In the genomic region with DNA sequence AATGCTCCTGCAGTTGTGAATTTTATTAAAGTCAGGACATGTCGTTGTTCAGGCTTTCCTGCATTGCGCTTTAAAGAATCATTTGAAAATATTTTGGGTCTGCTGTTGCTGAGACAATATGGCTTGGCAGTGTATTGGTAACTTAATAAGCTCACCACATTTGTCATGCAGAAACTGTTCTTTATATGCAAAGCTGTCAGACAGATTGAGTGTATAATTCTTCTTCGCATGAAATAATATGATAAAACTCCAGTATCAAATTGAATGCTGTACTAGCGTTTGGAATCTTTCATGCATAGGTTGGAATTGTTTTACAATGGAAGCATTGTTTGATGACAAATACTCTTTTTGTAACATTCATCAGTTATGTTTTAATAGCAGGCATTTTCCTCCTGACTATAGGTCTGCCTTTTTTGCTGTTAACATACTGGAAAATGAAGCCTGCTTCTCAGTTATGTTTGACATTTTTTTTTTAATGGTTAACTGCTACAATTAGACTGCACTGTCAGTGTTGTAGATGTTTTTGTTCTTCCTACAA, we compare ENCODE assay signal across 13 cellular contexts. TPM values are rescaled to one million over a fixed set of nuclear protein-coding genes. Genes with fewer than 3 reads are reported as not detected.
DNase-seq lines count a peak whose midpoint lies in the region; ATAC-seq and TF ChIP-seq lines count a peak whose summit lies in the region.
"Had no signal": no experiment of that assay in that cellular context is flagged by ENCODE, and none has a peak within 500 bp of the region (broad histone marks: within the 10 kb centered on the region; RNA-seq: fewer than 3 reads in every experiment).

No MANE protein-coding gene starts in this region.

- no peaks in the 10 kb centered on the region for H3K9me3 Mint-ChIP-seq in osteocyte (ENCODE audit: unreplicated experiment)
- peaks cover 4% of the 10 kb centered on the region for H3K9me3 Mint-ChIP-seq in activated CD8-positive, alpha-beta memory T cell treated with anti-CD3 and anti-CD28 coated beads, Interleukin-2, amount 10 ng/mL, durations not matched to agents 7 days and 5 days (ENCODE audit: low read depth)

- TF ChIP-seq CTCF in epithelial cell of esophagus (IDR thresholded peaks at IDR 0.05; ENCODE audit: insufficient read depth, low read depth, low read length, missing control alignments) (no peak), osteocyte (IDR thresholded peaks at IDR 0.05) (no peak), right lobe of liver (IDR thresholded peaks at IDR 0.05) (no peak)

- H3K36me3 Mint-ChIP-seq in osteocyte (ENCODE audit: unreplicated experiment) = no peaks in the 10 kb centered on the region
- H3K36me3 Mint-ChIP-seq in activated CD8-positive, alpha-beta memory T cell treated with anti-CD3 and anti-CD28 coated beads, Interleukin-2, amount 10 ng/mL, durations not matched to agents 7 days and 5 days = no peaks in the 10 kb centered on the region
- H3K36me3 Mint-ChIP-seq: immature natural killer cell had no signal

- no peak for ATAC-seq in activated CD8-positive, alpha-beta memory T cell treated with anti-CD3 and anti-CD28 coated beads, Interleukin-2, amount 10 ng/mL, durations not matched to agents 7 days and 5 days
- no peak for ATAC-seq in right lobe of liver

- H3K27ac ChIP-seq in ACC112 (ENCODE audit: low read depth, low read length) (peak overlapping the region; percentile 90), right lobe of liver (peak overlapping the region in 1 of 3 donors; percentile 30)

- peaks cover 81% of the 10 kb centered on the region for H3K79me2 ChIP-seq in ACC112 (ENCODE audit: control insufficient read depth, insufficient read depth, low read length, unreplicated experiment)

- H3K27me3 Mint-ChIP-seq in osteocyte (ENCODE audit: unreplicated experiment) = no peaks in the 10 kb centered on the region
- no peaks in the 10 kb centered on the region for H3K27me3 Mint-ChIP-seq in activated CD8-positive, alpha-beta memory T cell treated with anti-CD3 and anti-CD28 coated beads, Interleukin-2, amount 10 ng/mL, durations not matched to agents 7 days and 5 days
- H3K27me3 Mint-ChIP-seq: B cell had no signal

- TF ChIP-seq POLR2A in right lobe of liver (IDR thresholded peaks at IDR 0.05) = no peak

- CTCF ChIA-PET in activated CD8-positive, alpha-beta memory T cell treated with anti-CD3 and anti-CD28 coated beads, Interleukin-2, amount 10 ng/mL, durations not matched to agents 7 days and 5 days (lab: Charles Lee) = no interaction called here

- H3K4me1 ChIP-seq in ACC112 (ENCODE audit: control insufficient read depth, insufficient read depth, low read length, unreplicated experiment) (peaks cover 70% of the 10 kb centered on the region), right lobe of liver (no peaks in the 10 kb centered on the region)

- H3K36me3 ChIP-seq in ACC112 (ENCODE audit: insufficient read depth, low read length) (no peaks in the 10 kb centered on the region), right lobe of liver (no peaks in the 10 kb centered on the region)
- H3K36me3 ChIP-seq: adrenal gland had no signal

- peaks cover 65% of the 10 kb centered on the region for H3K4me1 Mint-ChIP-seq in osteocyte (ENCODE audit: unreplicated experiment)
- no peaks in the 10 kb centered on the region for H3K4me1 Mint-ChIP-seq in activated CD8-positive, alpha-beta memory T cell treated with anti-CD3 and anti-CD28 coated beads, Interleukin-2, amount 10 ng/mL, durations not matched to agents 7 days and 5 days
- H3K4me1 Mint-ChIP-seq: B cell, immature natural killer cell had no signal

- H3K4me3 Mint-ChIP-seq in osteocyte (ENCODE audit: unreplicated experiment) = peak overlapping the region; percentile 73
- no peak overlapping the region for H3K4me3 Mint-ChIP-seq in activated CD8-positive, alpha-beta memory T cell treated with anti-CD3 and anti-CD28 coated beads, Interleukin-2, amount 10 ng/mL, durations not matched to agents 7 days and 5 days
- H3K4me3 Mint-ChIP-seq: B cell, immature natural killer cell had no signal

- DNase-seq in NCI-H69 (lab: John Stamatoyannopoulos, UW) = peak; percentile 55
- DNase-seq in epithelial cell of esophagus (ENCODE audit: low read depth) = peak; percentile 12
- no peak for DNase-seq in osteocyte (ENCODE audit: extremely low spot score, unreplicated experiment)
- no peak for DNase-seq in activated CD8-positive, alpha-beta memory T cell treated with anti-CD3 and anti-CD28 coated beads, Interleukin-2, amount 10 ng/mL, durations not matched to agents 7 days and 5 days
- DNase-seq in NCI-H1105 (lab: John Stamatoyannopoulos, UW) = no peak
- no peak for DNase-seq in right lobe of liver
- no peak for DNase-seq in HPDE6-E6E7 (ENCODE audit: extremely low spot score)
- DNase-seq: GDM1, immature natural killer cell, T-helper 2 cell had no signal

- H3K27ac Mint-ChIP-seq in osteocyte (ENCODE audit: unreplicated experiment) = peak overlapping the region; percentile 99
- no peak overlapping the region for H3K27ac Mint-ChIP-seq in activated CD8-positive, alpha-beta memory T cell treated with anti-CD3 and anti-CD28 coated beads, Interleukin-2, amount 10 ng/mL, durations not matched to agents 7 days and 5 days
- H3K27ac Mint-ChIP-seq: B cell, immature natural killer cell had no signal

- H3K4me3 ChIP-seq in ACC112 (ENCODE audit: low read depth, low read length) = peak overlapping the region; percentile 66
- H3K4me3 ChIP-seq in epithelial cell of esophagus (ENCODE audit: low read length) = no peak overlapping the region
- no peak overlapping the region for H3K4me3 ChIP-seq in right lobe of liver

- no peaks in the 10 kb centered on the region for H3K27me3 ChIP-seq in ACC112 (ENCODE audit: insufficient read depth, low read length)
- H3K27me3 ChIP-seq in right lobe of liver = no peaks in the 10 kb centered on the region
- H3K27me3 ChIP-seq: adrenal gland had no signal

- intact Hi-C loops in right lobe of liver (cut with DNase I) = no loop called here

- 47% methylated on average over 4 of the region's 4 CpGs for WGBS in right lobe of liver (ENCODE audit: insufficient coverage, low coverage, low lambda C conversion rate, missing lambda C conversion rate)

- H2AFZ ChIP-seq in ACC112 (ENCODE audit: low read length, unreplicated experiment) = peak overlapping the region; percentile 16

- H3K9me3 ChIP-seq in right lobe of liver = no peaks in the 10 kb centered on the region
- H3K9me3 ChIP-seq: adrenal gland had no signal

RNA-seq across cellular contexts. Expression of gene RBMS3, which starts 53.9 kb away (rescaled TPM):
- total RNA-seq in osteocyte = 64.2 and 66.8 TPM in 2 replicates
- total RNA-seq in activated CD8-positive, alpha-beta memory T cell treated with anti-CD3 and anti-CD28 coated beads, Interleukin-2, amount 10 ng/mL, durations not matched to agents 7 days and 5 days = 1 to 10 TPM in 1 of 2 experiments, under 1 TPM in 1; 0.15 to 3.0 TPM
- total RNA-seq in right lobe of liver = 10 to 100 TPM in 2 of 6 experiments, 1 to 10 TPM in 4; 6.3 to 11.5 (median 8.3) TPM
- total RNA-seq: B cell had no signal

Comparison
In these comparisons a context has a peak if more than half of its experiments do, and no peak if none do; other contexts are left out.
1. DNase-seq: peak in NCI-H69 (single experiment) and epithelial cell of esophagus (single experiment); none in osteocyte (single experiment), activated CD8-positive, alpha-beta memory T cell treated with anti-CD3 and anti-CD28 coated beads, Interleukin-2, amount 10 ng/mL, durations not matched to agents 7 days and 5 days (single experiment), NCI-H1105 (single experiment), right lobe of liver (0 of 3) and HPDE6-E6E7 (single experiment).